In the genomic region with DNA sequence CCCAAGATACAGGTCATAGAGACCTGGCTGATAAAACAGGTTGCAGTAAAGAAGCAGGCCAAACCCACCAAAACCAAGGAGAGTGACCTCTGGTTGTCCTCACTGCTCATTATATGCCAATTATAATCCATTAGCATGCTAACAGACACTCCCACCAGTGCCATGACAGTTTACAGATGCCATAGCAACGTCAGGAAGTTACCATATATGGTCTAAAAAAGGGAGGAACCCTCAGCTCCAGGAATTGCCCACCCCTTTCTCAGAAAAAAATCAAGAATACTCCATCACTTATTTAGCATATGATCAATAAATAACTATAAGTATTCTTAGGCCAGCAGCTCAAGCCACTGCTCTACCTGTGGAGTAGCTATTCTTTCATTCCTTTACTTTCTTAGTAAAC, we compare ENCODE assay signal across 18 cellular contexts.
"Had no signal": no experiment of that assay in that cellular context is flagged by ENCODE, and none has a peak within 500 bp of the region (broad histone marks: within the 10 kb centered on the region; RNA-seq: fewer than 3 reads in every experiment).

No MANE protein-coding gene starts in this region.

- H3K4me2 ChIP-seq: PC-9 had no signal

- H3K9me3 ChIP-seq: adrenal gland had no signal

- H3K27ac ChIP-seq: adrenal gland, PC-9, VCaP had no signal

- H3K4me3 ChIP-seq: adrenal gland, PC-9 had no signal

- H2AFZ ChIP-seq: PC-9 had no signal

- ATAC-seq: activated CD8-positive, alpha-beta T cell treated with anti-CD3 and anti-CD28 coated beads for 36 hours had no signal

- H3K27me3 ChIP-seq: adrenal gland had no signal

- H3K36me3 ChIP-seq: adrenal gland had no signal

- DNase-seq: activated CD4-positive, CD25-positive, alpha-beta regulatory T cell; activated CD8-positive, alpha-beta memory T cell treated with anti-CD3 and anti-CD28 coated beads, Interleukin-2, amount 50 U/mL, for 48 hours; activated CD8-positive, alpha-beta T cell treated with anti-CD3 and anti-CD28 coated beads for 36 hours; activated naive CD4-positive, alpha-beta T cell treated with anti-CD3 and anti-CD28 coated beads, Interleukin-2, amount 50 U/mL, for 16 hours; activated naive CD8-positive, alpha-beta T cell treated with anti-CD3 and anti-CD28 coated beads, Interleukin-2, amount 10 ng/mL, durations not matched to agents 7 days and 5 days; activated T-cell treated with anti-CD3 and anti-CD28 coated beads, Interleukin-2, amount 50 U/mL, for 1 hour; adrenal gland; anterior cingulate cortex; Karpas-422; NCI-H1105 treated with DMSO at 0.1 percent for 48 hours; NCI-H1436 treated with DMSO at 0.1 percent for 48 hours; NCI-H187; NCI-H2081; NCI-H748 treated with DMSO at 0.1 percent for 48 hours; PC-9; SHP77 treated with DMSO at 0.1 percent for 48 hours; T-helper 1 cell had no signal
